In genomic region chr17:49548506-49549310, GRCh38 we compare ENCODE assay signal across 8 cellular contexts. TPM values are rescaled to one million over a fixed set of nuclear protein-coding genes. Genes with fewer than 3 reads are reported as not detected.
A peak's percentile ranks its signal among the peaks of the same experiment; 100 is the strongest.
DNase-seq lines count a peak whose midpoint lies in the region; ATAC-seq and TF ChIP-seq lines count a peak whose summit lies in the region.

No MANE protein-coding gene starts in this region.

- H3K9ac ChIP-seq in SU-DHL-6 (ENCODE audit: low read length), result no peak overlapping the region

- peaks cover 4% of the 10 kb centered on the region for H3K9me3 Mint-ChIP-seq in activated naive CD4-positive, alpha-beta T cell treated with anti-CD3 and anti-CD28 coated beads for 36 hours
- no peaks in the 10 kb centered on the region for H3K9me3 Mint-ChIP-seq in CD8-positive, alpha-beta memory T cell
- no peaks in the 10 kb centered on the region for H3K9me3 Mint-ChIP-seq in activated T-cell treated with anti-CD3 and anti-CD28 coated beads, Interleukin-2, amount 50 U/mL, for 24 hours

- H3K4me2 ChIP-seq in SU-DHL-6 (ENCODE audit: low read depth, low read length, poor library complexity, severe bottlenecking), result no peak overlapping the region

- H3K4me1 Mint-ChIP-seq in activated naive CD4-positive, alpha-beta T cell treated with anti-CD3 and anti-CD28 coated beads for 36 hours (ENCODE audit: low read depth), result no peaks in the 10 kb centered on the region
- no peaks in the 10 kb centered on the region for H3K4me1 Mint-ChIP-seq in CD8-positive, alpha-beta memory T cell
- no peaks in the 10 kb centered on the region for H3K4me1 Mint-ChIP-seq in activated T-cell treated with anti-CD3 and anti-CD28 coated beads, Interleukin-2, amount 50 U/mL, for 24 hours (ENCODE audit: low read depth)

- no peak overlapping the region for H3K4me3 ChIP-seq in SU-DHL-6 (ENCODE audit: insufficient read depth, low read length, poor library complexity, severe bottlenecking)
- H3K4me3 ChIP-seq in tibial artery, result no peak overlapping the region
- H3K4me3 ChIP-seq in CD8-positive, alpha-beta memory T cell (ENCODE audit: low read length), result no peak overlapping the region

- H3K27me3 ChIP-seq in SU-DHL-6 (ENCODE audit: low read length), result no peaks in the 10 kb centered on the region
- peaks cover 0 to 34% of the 10 kb centered on the region in 2 donors for H3K27me3 ChIP-seq in tibial artery
- no peaks in the 10 kb centered on the region for H3K27me3 ChIP-seq in CD8-positive, alpha-beta memory T cell (ENCODE audit: insufficient read depth, low read length, poor library complexity, severe bottlenecking)

- H3K27ac Mint-ChIP-seq in activated naive CD4-positive, alpha-beta T cell treated with anti-CD3 and anti-CD28 coated beads for 36 hours, result no peak overlapping the region
- H3K27ac Mint-ChIP-seq in CD8-positive, alpha-beta memory T cell, result peak overlapping the region in 2 of 8 donors; percentile 6 to 71
- H3K27ac Mint-ChIP-seq in activated T-cell treated with anti-CD3 and anti-CD28 coated beads, Interleukin-2, amount 50 U/mL, for 24 hours, result no peak overlapping the region

- ATAC-seq in Right ventricle myocardium superior (ENCODE audit: poor library complexity), result peak; percentile 78

- H3K27me3 Mint-ChIP-seq in activated naive CD4-positive, alpha-beta T cell treated with anti-CD3 and anti-CD28 coated beads for 36 hours (ENCODE audit: low read depth), result no peaks in the 10 kb centered on the region
- peaks cover 11 to 22% of the 10 kb centered on the region in 2 donors for H3K27me3 Mint-ChIP-seq in CD8-positive, alpha-beta memory T cell
- H3K27me3 Mint-ChIP-seq in activated T-cell treated with anti-CD3 and anti-CD28 coated beads, Interleukin-2, amount 50 U/mL, for 24 hours, result no peaks in the 10 kb centered on the region

- no peaks in the 10 kb centered on the region for H3F3A ChIP-seq in SU-DHL-6 (ENCODE audit: insufficient read depth)

- H3K9me3 ChIP-seq in SU-DHL-6 (ENCODE audit: insufficient read depth, low read length) (no peaks in the 10 kb centered on the region; the same call in 1 of the 2 replicates), tibial artery (no peaks in the 10 kb centered on the region)
- H3K9me3 ChIP-seq in CD8-positive, alpha-beta memory T cell (ENCODE audit: low read length), result no peaks in the 10 kb centered on the region

- no peaks in the 10 kb centered on the region for H3K36me3 Mint-ChIP-seq in activated naive CD4-positive, alpha-beta T cell treated with anti-CD3 and anti-CD28 coated beads for 36 hours (ENCODE audit: low read depth)
- no peaks in the 10 kb centered on the region for H3K36me3 Mint-ChIP-seq in CD8-positive, alpha-beta memory T cell
- no peaks in the 10 kb centered on the region for H3K36me3 Mint-ChIP-seq in activated T-cell treated with anti-CD3 and anti-CD28 coated beads, Interleukin-2, amount 50 U/mL, for 24 hours (ENCODE audit: low read depth)

- no peak overlapping the region for H3K4me3 Mint-ChIP-seq in activated naive CD4-positive, alpha-beta T cell treated with anti-CD3 and anti-CD28 coated beads for 36 hours
- H3K4me3 Mint-ChIP-seq in CD8-positive, alpha-beta memory T cell, result no peak overlapping the region
- H3K4me3 Mint-ChIP-seq in activated T-cell treated with anti-CD3 and anti-CD28 coated beads, Interleukin-2, amount 50 U/mL, for 24 hours, result no peak overlapping the region

- H3K79me2 ChIP-seq in SU-DHL-6 (ENCODE audit: insufficient read depth, low read length), result no peaks in the 10 kb centered on the region

- no peaks in the 10 kb centered on the region for H3K9me2 ChIP-seq in SU-DHL-6 (replicated peaks; ENCODE audit: insufficient read depth, low read length)

- no peak overlapping the region for H3K27ac ChIP-seq in SU-DHL-6 (ENCODE audit: low read depth, low read length)
- H3K27ac ChIP-seq in tibial artery, result no peak overlapping the region
- no peak overlapping the region for H3K27ac ChIP-seq in CD8-positive, alpha-beta memory T cell (ENCODE audit: low read depth, low read length)

- DNase-seq in activated naive CD4-positive, alpha-beta T cell treated with anti-CD3 and anti-CD28 coated beads for 36 hours, result peak; percentile 47
- no peak for DNase-seq in activated naive CD4-positive, alpha-beta T cell treated with Interleukin-2 at 50 U/mL for 16 hours
- DNase-seq in Right ventricle myocardium superior, result peak; percentile 79
- no peak for DNase-seq in tibial artery
- no peak for DNase-seq in CD8-positive, alpha-beta memory T cell
- DNase-seq in stimulated activated CD8-positive, alpha-beta memory T cell treated with anti-CD3 and anti-CD28 coated beads, Interleukin-4, amount 100 ng/mL, for 48 hours, result no peak
- no peak for DNase-seq in activated T-cell treated with anti-CD3 and anti-CD28 coated beads, Interleukin-2, amount 50 U/mL, for 24 hours

- H2AFZ ChIP-seq in SU-DHL-6 (ENCODE audit: low read depth, low read length, severe bottlenecking), result no peak overlapping the region

- POLR2A ChIA-PET in CD8-positive, alpha-beta memory T cell (lab: Charles Lee), result no interaction called here

- H3K4me1 ChIP-seq in tibial artery, result peaks cover 0 to 14% (median 3%) of the 10 kb centered on the region in 4 donors
- H3K4me1 ChIP-seq in CD8-positive, alpha-beta memory T cell (ENCODE audit: insufficient read depth, low read length), result no peaks in the 10 kb centered on the region

- TF ChIP-seq CTCF in SU-DHL-6 (IDR thresholded peaks at IDR 0.05; ENCODE audit: insufficient read depth, low read length, poor library complexity, severe bottlenecking) (peak; percentile 18), tibial artery (IDR thresholded peaks at IDR 0.05) (peak; percentile 35)

- intact Hi-C loops in activated naive CD4-positive, alpha-beta T cell treated with anti-CD3 and anti-CD28 coated beads for 36 hours (cut with micrococcal nuclease), result no loop called here
- intact Hi-C loops in Right ventricle myocardium superior (cut with DNase I) (loop anchor here (2.0 to 5.0 kb wide), 2 partner anchors 51 to 114 kb away; partner anchors contain the start of gene NGFR), tibial artery (cut with DNase I; ENCODE audit: low total_unique reads) (loop anchor here (5.0 to 10.0 kb wide), 2 partner anchors 111 to 234 kb away; no protein-coding TSS in a partner anchor)

- H3K36me3 ChIP-seq in SU-DHL-6 (ENCODE audit: low read length) (no peaks in the 10 kb centered on the region), tibial artery (no peaks in the 10 kb centered on the region)
- no peaks in the 10 kb centered on the region for H3K36me3 ChIP-seq in CD8-positive, alpha-beta memory T cell (ENCODE audit: insufficient read depth, low read length)

- CTCF ChIA-PET in activated naive CD4-positive, alpha-beta T cell treated with anti-CD3 and anti-CD28 coated beads for 36 hours (lab: Charles Lee), result no interaction called here
- CTCF ChIA-PET in CD8-positive, alpha-beta memory T cell (lab: Charles Lee), result no interaction called here

- H4K20me1 ChIP-seq in SU-DHL-6 (ENCODE audit: low read depth, low read length), result no peaks in the 10 kb centered on the region

RNA-seq across cellular contexts. Expression of gene NXPH3, which starts 27.0 kb away (rescaled TPM):
- under 1 TPM; 0.25 to 0.26 TPM for total RNA-seq in activated naive CD4-positive, alpha-beta T cell treated with anti-CD3 and anti-CD28 coated beads for 36 hours
- total RNA-seq in Right ventricle myocardium superior, result 3.7 TPM
- total RNA-seq in CD8-positive, alpha-beta memory T cell, result under 1 TPM; 0.31 to 0.44 TPM
- polyA plus RNA-seq in CD8-positive, alpha-beta memory T cell, result not detected

RNA-seq across cellular contexts. Expression of gene NGFR, which starts 53.6 kb away (rescaled TPM):
- under 1 TPM; 0.12 TPM for total RNA-seq in activated naive CD4-positive, alpha-beta T cell treated with anti-CD3 and anti-CD28 coated beads for 36 hours
- 8.0 TPM for total RNA-seq in Right ventricle myocardium superior
- total RNA-seq in CD8-positive, alpha-beta memory T cell, result under 1 TPM; 0.07 to 0.15 TPM
- polyA plus RNA-seq in CD8-positive, alpha-beta memory T cell, result 0.37 TPM

Comparison
In these comparisons a context has a peak if more than half of its experiments do, and no peak if none do; other contexts are left out.
1. DNase-seq: peak in activated naive CD4-positive, alpha-beta T cell treated with anti-CD3 and anti-CD28 coated beads for 36 hours (single experiment) and Right ventricle myocardium superior (single experiment); none in activated naive CD4-positive, alpha-beta T cell treated with Interleukin-2 at 50 U/mL for 16 hours (single experiment), tibial artery (0 of 2), CD8-positive, alpha-beta memory T cell (0 of 5), stimulated activated CD8-positive, alpha-beta memory T cell treated with anti-CD3 and anti-CD28 coated beads, Interleukin-4, amount 100 ng/mL, for 48 hours (single experiment) and activated T-cell treated with anti-CD3 and anti-CD28 coated beads, Interleukin-2, amount 50 U/mL, for 24 hours (single experiment).